1 cellular context compared by ENCODE assay signal in the genomic region with DNA sequence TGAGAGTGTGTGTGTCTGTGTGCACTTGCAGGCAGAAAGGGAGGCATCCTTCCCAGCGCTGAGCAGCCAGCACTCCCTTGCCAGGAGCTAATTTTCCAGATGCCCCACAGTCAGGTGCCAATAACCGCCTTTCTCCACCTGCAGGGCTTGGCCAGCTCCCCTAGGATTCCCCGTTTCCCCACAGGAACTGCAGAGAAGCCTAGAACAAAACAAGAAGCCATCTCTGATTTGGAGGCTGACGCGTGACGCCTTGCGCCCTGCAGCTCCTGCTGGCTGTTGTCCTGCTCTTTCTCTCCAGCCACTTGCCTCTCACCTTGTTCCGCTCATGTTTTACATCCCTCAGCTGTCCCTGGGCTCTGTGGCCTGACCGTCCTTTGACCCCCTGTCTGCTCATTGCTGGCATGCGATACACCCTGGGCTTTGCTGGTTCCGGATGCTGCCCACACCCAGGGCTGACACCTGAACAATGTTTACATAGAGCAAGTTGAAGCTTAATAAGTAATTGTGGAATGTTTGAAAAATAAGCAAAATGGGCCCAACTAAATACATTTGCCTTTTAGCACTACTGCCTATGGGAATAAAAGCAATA.
TF ChIP-seq lines count a peak whose summit lies in the region.

No MANE protein-coding gene starts in this region.

TF ChIP-seq in WTC11, 78 proteins besides CTCF, POLR2A, EP300 and RAD21:
- TF ChIP-seq, protein P1, sequence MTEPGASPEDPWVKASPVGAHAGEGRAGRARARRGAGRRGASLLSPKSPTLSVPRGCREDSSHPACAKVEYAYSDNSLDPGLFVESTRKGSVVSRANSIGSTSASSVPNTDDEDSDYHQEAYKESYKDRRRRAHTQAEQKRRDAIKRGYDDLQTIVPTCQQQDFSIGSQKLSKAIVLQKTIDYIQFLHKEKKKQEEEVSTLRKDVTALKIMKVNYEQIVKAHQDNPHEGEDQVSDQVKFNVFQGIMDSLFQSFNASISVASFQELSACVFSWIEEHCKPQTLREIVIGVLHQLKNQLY (CRISPR knock-in tag; IDR thresholded peaks at IDR 0.05), result no peak
- TF ChIP-seq SMAD4 (CRISPR knock-in tag; IDR thresholded peaks at IDR 0.05), result no peak
- no peak for TF ChIP-seq GRHL2 (CRISPR knock-in tag; IDR thresholded peaks at IDR 0.05; ENCODE audit: insufficient replicate concordance, severe bottlenecking)
